1 cellular context compared by ENCODE assay signal in the genomic region with DNA sequence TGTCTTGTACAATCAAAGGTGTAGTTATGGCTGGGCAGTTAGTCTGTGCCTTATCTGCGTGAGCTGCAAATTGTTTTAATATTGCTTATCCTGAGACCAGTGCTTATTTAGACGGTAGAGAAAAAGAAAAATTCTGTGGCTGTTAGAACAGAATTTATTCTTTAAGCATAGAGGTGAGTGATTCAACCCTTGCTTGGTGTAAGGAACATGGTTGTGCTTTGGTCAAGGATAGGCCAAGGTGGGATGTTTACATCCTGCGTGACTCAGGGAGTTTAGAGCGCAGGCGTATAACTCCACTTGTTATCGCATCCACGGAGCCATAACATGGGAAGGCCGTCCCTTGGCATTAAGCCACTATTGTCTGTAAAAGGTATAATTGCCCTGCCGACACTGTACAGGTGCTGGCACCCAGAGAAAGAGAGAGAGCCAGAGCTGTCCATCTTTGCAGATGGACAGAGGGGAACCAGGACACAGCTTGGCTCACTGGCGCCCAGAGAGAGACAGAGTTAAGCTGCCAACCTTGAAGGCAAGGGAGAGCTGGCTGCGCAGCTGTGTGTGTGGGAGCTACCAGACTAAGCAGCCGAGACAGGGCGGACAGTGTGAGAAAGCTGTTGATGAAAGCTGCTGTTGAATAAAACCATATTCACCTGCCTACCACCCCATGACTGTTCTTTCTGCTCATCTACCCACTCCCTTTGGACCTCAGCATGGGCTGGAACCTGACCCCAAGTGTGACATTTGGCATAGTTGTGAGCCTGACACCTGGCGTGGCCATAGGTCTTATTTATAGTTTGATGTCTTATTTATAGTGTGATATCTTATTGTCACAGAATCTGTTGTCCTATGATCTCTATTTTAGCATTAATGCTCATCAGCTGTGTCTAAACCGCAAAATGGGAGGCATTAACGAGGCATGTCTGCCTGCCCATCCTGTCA.
TF ChIP-seq lines count a peak whose summit lies in the region.

No MANE protein-coding gene starts in this region.

TF ChIP-seq in K562, 482 proteins besides CTCF, POLR2A, EP300 and RAD21 (continued from another document and continues in another):
- TF ChIP-seq, protein P1, sequence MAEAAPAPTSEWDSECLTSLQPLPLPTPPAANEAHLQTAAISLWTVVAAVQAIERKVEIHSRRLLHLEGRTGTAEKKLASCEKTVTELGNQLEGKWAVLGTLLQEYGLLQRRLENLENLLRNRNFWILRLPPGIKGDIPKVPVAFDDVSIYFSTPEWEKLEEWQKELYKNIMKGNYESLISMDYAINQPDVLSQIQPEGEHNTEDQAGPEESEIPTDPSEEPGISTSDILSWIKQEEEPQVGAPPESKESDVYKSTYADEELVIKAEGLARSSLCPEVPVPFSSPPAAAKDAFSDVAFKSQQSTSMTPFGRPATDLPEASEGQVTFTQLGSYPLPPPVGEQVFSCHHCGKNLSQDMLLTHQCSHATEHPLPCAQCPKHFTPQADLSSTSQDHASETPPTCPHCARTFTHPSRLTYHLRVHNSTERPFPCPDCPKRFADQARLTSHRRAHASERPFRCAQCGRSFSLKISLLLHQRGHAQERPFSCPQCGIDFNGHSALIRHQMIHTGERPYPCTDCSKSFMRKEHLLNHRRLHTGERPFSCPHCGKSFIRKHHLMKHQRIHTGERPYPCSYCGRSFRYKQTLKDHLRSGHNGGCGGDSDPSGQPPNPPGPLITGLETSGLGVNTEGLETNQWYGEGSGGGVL (CRISPR knock-in tag; IDR thresholded peaks at IDR 0.05): peak; percentile 76
- TF ChIP-seq GTF2E2 (tag; IDR thresholded peaks at IDR 0.05) (peak; percentile 74; the same call in 1 of the 2 replicates), MAFK (IDR thresholded peaks at IDR 0.05; ENCODE audit: low read length) (peak; percentile 54), HMGN3 (IDR thresholded peaks at IDR 0.05; ENCODE audit: borderline replicate concordance, extremely low read depth, insufficient read length, low read depth, low read length) (no peak), NFIC (IDR thresholded peaks at IDR 0.05) (peak; percentile 84), ETV1 (tag; conservative IDR thresholded peaks at IDR 0.05; ENCODE audit: low read depth) (peak; percentile 95), ELF2 (CRISPR knock-in tag; IDR thresholded peaks at IDR 0.05) (0 out of 2 replicates have a peak, but pooled peaks have one; percentile 66), ZNF551 (CRISPR knock-in tag; IDR thresholded peaks at IDR 0.05) (no peak), MEF2D (tag; conservative IDR thresholded peaks at IDR 0.05; ENCODE audit: low read depth) (peak; percentile 98), RNF2 (IDR thresholded peaks at IDR 0.05) (no peak), ZNF79 (CRISPR knock-in tag; IDR thresholded peaks at IDR 0.05; ENCODE audit: low read depth) (peak; percentile 86), CBX8 (IDR thresholded peaks at IDR 0.05; ENCODE audit: borderline replicate concordance, extremely low read depth, low read depth, low read length, poor library complexity, severe bottlenecking) (no peak), HMG20B (CRISPR knock-in tag; IDR thresholded peaks at IDR 0.05) (no peak), NR4A1 (CRISPR knock-in tag; IDR thresholded peaks at IDR 0.05) (0 out of 2 replicates have a peak, but pooled peaks have one; percentile 82), NR4A1 (tag; IDR thresholded peaks at IDR 0.05) (peak; percentile 99), ZKSCAN8 (CRISPR knock-in tag; IDR thresholded peaks at IDR 0.05) (peak; percentile 95), YY1 (IDR thresholded peaks at IDR 0.05; ENCODE audit: borderline replicate concordance in 1 of 3, control insufficient read depth in 1 of 3, extremely low read depth in 1 of 3, insufficient read depth in 3 of 3, insufficient read length in 1 of 3, insufficient replicate concordance in 2 of 3, low read depth in 1 of 3, low read length in 2 of 3) (peak in 1 of 3 experiments; percentile 26), KDM2B (CRISPR knock-in tag; IDR thresholded peaks at IDR 0.05) (no peak), ATF1 (CRISPR knock-in tag; IDR thresholded peaks at IDR 0.05) (no peak), ATF1 (tag; IDR thresholded peaks at IDR 0.05) (peak; percentile 60), PHB (CRISPR knock-in tag; IDR thresholded peaks at IDR 0.05) (peak; percentile 34; the same call in 1 of the 2 replicates), HIVEP1 (CRISPR knock-in tag; IDR thresholded peaks at IDR 0.05) (peak; percentile 95), MTF1 (CRISPR knock-in tag; IDR thresholded peaks at IDR 0.05; ENCODE audit: borderline replicate concordance) (peak; percentile 71; the same call in 1 of the 2 replicates), BCL6 (CRISPR knock-in tag; IDR thresholded peaks at IDR 0.05) (peak; percentile 89), C11orf30 (IDR thresholded peaks at IDR 0.05; ENCODE audit: low read depth) (peak; percentile 52), NR2F6 (CRISPR knock-in tag; IDR thresholded peaks at IDR 0.05) (0 out of 2 replicates have a peak, but pooled peaks have one; percentile 31), ZNF644 (tag; IDR thresholded peaks at IDR 0.05; ENCODE audit: low read depth) (peak; percentile 98), RHOXF2B (CRISPR knock-in tag; conservative IDR thresholded peaks at IDR 0.05) (peak; percentile 86), ZNF239 (CRISPR knock-in tag; IDR thresholded peaks at IDR 0.05) (peak; percentile 92), FOXJ2 (tag; IDR thresholded peaks at IDR 0.05) (peak; percentile 45; the same call in 1 of the 2 replicates), ZNF133 (CRISPR knock-in tag; IDR thresholded peaks at IDR 0.05) (peak; percentile 76; the same call in 1 of the 2 replicates), CHD4 (IDR thresholded peaks at IDR 0.05; ENCODE audit: insufficient read depth, insufficient replicate concordance, low read depth, low read length, poor library complexity, severe bottlenecking) (no peak), DMBX1 (CRISPR knock-in tag; IDR thresholded peaks at IDR 0.05; ENCODE audit: borderline replicate concordance) (peak; percentile 99), ETS2 (tag; IDR thresholded peaks at IDR 0.05; ENCODE audit: borderline replicate concordance, poor library complexity, severe bottlenecking) (peak; percentile 82), ZNF445 (CRISPR knock-in tag; IDR thresholded peaks at IDR 0.05; ENCODE audit: low read depth) (peak; percentile 92; the same call in 1 of the 2 replicates), FOXA3 (CRISPR knock-in tag; conservative IDR thresholded peaks at IDR 0.05 in 1 of 2, IDR thresholded peaks at IDR 0.05 in 1 of 2) (peak in 1 of 2 experiments; percentile 59; a peak in 2 of 4 replicates), ERF (CRISPR knock-in tag; IDR thresholded peaks at IDR 0.05) (peak; percentile 95), ETV5 (CRISPR knock-in tag; IDR thresholded peaks at IDR 0.05; ENCODE audit: low read depth) (no peak), GATAD2A (IDR thresholded peaks at IDR 0.05) (peak; percentile 87; the same call in 1 of the 2 replicates), TEAD1 (CRISPR knock-in tag; IDR thresholded peaks at IDR 0.05) (peak in 1 of 2 experiments; percentile 98; a peak in 2 of 4 replicates), MAZ (CRISPR knock-in tag; conservative IDR thresholded peaks at IDR 0.05 in 1 of 2, IDR thresholded peaks at IDR 0.05 in 1 of 2) (peak in 1 of 2 experiments; percentile 56; a peak in 1 of 4 replicates), NUFIP1 (IDR thresholded peaks at IDR 0.05; ENCODE audit: partially characterized antibody) (peak; percentile 96), ZBTB17 (CRISPR knock-in tag; IDR thresholded peaks at IDR 0.05) (peak; percentile 89), ZNF766 (CRISPR knock-in tag; conservative IDR thresholded peaks at IDR 0.05) (peak; percentile 98), GTF2A2 (tag; IDR thresholded peaks at IDR 0.05) (peak; percentile 95)
- TF ChIP-seq, protein P2, sequence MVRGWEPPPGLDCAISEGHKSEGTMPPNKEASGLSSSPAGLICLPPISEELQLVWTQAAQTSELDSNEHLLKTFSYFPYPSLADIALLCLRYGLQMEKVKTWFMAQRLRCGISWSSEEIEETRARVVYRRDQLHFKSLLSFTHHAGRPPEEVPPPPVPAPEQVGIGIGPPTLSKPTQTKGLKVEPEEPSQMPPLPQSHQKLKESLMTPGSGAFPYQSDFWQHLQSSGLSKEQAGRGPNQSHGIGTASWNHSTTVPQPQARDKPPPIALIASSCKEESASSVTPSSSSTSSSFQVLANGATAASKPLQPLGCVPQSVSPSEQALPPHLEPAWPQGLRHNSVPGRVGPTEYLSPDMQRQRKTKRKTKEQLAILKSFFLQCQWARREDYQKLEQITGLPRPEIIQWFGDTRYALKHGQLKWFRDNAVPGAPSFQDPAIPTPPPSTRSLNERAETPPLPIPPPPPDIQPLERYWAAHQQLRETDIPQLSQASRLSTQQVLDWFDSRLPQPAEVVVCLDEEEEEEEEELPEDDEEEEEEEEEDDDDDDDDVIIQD (CRISPR knock-in tag; IDR thresholded peaks at IDR 0.05): peak; percentile 95
- TF ChIP-seq, protein P3, sequence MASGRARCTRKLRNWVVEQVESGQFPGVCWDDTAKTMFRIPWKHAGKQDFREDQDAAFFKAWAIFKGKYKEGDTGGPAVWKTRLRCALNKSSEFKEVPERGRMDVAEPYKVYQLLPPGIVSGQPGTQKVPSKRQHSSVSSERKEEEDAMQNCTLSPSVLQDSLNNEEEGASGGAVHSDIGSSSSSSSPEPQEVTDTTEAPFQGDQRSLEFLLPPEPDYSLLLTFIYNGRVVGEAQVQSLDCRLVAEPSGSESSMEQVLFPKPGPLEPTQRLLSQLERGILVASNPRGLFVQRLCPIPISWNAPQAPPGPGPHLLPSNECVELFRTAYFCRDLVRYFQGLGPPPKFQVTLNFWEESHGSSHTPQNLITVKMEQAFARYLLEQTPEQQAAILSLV (tag; IDR thresholded peaks at IDR 0.05): peak; percentile 96
- TF ChIP-seq, protein P4, sequence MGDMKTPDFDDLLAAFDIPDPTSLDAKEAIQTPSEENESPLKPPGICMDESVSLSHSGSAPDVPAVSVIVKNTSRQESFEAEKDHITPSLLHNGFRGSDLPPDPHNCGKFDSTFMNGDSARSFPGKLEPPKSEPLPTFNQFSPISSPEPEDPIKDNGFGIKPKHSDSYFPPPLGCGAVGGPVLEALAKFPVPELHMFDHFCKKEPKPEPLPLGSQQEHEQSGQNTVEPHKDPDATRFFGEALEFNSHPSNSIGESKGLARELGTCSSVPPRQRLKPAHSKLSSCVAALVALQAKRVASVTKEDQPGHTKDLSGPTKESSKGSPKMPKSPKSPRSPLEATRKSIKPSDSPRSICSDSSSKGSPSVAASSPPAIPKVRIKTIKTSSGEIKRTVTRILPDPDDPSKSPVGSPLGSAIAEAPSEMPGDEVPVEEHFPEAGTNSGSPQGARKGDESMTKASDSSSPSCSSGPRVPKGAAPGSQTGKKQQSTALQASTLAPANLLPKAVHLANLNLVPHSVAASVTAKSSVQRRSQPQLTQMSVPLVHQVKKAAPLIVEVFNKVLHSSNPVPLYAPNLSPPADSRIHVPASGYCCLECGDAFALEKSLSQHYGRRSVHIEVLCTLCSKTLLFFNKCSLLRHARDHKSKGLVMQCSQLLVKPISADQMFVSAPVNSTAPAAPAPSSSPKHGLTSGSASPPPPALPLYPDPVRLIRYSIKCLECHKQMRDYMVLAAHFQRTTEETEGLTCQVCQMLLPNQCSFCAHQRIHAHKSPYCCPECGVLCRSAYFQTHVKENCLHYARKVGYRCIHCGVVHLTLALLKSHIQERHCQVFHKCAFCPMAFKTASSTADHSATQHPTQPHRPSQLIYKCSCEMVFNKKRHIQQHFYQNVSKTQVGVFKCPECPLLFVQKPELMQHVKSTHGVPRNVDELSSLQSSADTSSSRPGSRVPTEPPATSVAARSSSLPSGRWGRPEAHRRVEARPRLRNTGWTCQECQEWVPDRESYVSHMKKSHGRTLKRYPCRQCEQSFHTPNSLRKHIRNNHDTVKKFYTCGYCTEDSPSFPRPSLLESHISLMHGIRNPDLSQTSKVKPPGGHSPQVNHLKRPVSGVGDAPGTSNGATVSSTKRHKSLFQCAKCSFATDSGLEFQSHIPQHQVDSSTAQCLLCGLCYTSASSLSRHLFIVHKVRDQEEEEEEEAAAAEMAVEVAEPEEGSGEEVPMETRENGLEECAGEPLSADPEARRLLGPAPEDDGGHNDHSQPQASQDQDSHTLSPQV (IDR thresholded peaks at IDR 0.05): peak; percentile 100
- TF ChIP-seq, protein P5, sequence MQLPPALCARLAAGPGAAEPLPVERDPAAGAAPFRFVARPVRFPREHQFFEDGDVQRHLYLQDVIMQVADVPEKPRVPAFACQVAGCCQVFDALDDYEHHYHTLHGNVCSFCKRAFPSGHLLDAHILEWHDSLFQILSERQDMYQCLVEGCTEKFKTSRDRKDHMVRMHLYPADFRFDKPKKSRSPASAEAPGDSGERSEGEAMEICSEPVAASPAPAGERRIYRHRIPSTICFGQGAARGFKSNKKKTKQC (CRISPR knock-in tag; IDR thresholded peaks at IDR 0.05): no peak
- TF ChIP-seq, protein P6, sequence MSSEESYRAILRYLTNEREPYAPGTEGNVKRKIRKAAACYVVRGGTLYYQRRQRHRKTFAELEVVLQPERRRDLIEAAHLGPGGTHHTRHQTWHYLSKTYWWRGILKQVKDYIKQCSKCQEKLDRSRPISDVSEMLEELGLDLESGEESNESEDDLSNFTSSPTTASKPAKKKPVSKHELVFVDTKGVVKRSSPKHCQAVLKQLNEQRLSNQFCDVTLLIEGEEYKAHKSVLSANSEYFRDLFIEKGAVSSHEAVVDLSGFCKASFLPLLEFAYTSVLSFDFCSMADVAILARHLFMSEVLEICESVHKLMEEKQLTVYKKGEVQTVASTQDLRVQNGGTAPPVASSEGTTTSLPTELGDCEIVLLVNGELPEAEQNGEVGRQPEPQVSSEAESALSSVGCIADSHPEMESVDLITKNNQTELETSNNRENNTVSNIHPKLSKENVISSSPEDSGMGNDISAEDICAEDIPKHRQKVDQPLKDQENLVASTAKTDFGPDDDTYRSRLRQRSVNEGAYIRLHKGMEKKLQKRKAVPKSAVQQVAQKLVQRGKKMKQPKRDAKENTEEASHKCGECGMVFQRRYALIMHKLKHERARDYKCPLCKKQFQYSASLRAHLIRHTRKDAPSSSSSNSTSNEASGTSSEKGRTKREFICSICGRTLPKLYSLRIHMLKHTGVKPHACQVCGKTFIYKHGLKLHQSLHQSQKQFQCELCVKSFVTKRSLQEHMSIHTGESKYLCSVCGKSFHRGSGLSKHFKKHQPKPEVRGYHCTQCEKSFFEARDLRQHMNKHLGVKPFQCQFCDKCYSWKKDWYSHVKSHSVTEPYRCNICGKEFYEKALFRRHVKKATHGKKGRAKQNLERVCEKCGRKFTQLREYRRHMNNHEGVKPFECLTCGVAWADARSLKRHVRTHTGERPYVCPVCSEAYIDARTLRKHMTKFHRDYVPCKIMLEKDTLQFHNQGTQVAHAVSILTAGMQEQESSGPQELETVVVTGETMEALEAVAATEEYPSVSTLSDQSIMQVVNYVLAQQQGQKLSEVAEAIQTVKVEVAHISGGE (CRISPR knock-in tag; IDR thresholded peaks at IDR 0.05): peak in 1 of 3 experiments; percentile 86; a peak in 2 of 6 replicates
- TF ChIP-seq, protein P7, sequence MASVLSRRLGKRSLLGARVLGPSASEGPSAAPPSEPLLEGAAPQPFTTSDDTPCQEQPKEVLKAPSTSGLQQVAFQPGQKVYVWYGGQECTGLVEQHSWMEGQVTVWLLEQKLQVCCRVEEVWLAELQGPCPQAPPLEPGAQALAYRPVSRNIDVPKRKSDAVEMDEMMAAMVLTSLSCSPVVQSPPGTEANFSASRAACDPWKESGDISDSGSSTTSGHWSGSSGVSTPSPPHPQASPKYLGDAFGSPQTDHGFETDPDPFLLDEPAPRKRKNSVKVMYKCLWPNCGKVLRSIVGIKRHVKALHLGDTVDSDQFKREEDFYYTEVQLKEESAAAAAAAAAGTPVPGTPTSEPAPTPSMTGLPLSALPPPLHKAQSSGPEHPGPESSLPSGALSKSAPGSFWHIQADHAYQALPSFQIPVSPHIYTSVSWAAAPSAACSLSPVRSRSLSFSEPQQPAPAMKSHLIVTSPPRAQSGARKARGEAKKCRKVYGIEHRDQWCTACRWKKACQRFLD (CRISPR knock-in tag; IDR thresholded peaks at IDR 0.05): peak; percentile 100
